In the genomic region with DNA sequence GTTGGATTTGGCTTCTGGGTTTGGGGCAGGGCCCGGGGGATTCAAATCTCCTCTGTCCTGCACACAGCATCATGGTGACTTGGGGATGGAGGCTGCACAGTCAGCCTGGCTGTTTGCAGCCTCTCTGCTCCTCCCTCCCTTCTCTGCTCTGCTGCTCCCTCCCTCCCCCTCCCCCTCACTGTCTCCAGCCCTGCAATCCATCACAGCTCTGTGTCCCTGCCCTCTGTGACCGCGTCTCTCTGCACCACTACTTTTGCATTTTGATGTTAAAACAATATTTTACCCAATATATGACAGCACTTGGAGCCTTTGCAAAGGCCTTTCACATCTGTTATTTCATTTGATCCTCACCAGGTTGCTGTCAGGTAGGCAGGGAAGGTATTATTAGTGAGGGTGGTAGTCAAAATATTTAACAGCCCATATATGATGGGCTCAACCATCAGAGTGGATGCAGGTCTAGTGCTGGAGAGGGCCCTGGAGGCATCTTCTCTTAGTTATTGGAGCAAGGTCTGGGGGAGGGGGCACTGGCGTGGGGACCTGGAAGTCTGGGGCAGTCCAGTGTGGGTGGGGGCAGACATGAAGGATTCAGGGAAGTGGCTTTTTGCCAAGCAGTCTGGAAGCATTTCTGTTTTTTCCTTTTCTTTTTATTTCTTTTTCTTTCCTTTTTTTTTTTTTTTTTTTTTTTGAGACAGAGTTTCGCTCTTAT, we compare ENCODE assay signal across 1 cellular context.
TF ChIP-seq lines count a peak whose summit lies in the region.

No MANE protein-coding gene starts in this region.

TF ChIP-seq in SK-N-SH treated with all-trans-retinoic acid at 6 μM for 48 hours, 23 proteins besides CTCF, POLR2A, EP300 and RAD21 (continued from another document):
- TF ChIP-seq, protein P1, sequence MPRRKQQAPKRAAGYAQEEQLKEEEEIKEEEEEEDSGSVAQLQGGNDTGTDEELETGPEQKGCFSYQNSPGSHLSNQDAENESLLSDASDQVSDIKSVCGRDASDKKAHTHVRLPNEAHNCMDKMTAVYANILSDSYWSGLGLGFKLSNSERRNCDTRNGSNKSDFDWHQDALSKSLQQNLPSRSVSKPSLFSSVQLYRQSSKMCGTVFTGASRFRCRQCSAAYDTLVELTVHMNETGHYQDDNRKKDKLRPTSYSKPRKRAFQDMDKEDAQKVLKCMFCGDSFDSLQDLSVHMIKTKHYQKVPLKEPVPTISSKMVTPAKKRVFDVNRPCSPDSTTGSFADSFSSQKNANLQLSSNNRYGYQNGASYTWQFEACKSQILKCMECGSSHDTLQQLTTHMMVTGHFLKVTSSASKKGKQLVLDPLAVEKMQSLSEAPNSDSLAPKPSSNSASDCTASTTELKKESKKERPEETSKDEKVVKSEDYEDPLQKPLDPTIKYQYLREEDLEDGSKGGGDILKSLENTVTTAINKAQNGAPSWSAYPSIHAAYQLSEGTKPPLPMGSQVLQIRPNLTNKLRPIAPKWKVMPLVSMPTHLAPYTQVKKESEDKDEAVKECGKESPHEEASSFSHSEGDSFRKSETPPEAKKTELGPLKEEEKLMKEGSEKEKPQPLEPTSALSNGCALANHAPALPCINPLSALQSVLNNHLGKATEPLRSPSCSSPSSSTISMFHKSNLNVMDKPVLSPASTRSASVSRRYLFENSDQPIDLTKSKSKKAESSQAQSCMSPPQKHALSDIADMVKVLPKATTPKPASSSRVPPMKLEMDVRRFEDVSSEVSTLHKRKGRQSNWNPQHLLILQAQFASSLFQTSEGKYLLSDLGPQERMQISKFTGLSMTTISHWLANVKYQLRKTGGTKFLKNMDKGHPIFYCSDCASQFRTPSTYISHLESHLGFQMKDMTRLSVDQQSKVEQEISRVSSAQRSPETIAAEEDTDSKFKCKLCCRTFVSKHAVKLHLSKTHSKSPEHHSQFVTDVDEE (CRISPR knock-in tag; IDR thresholded peaks at IDR 0.05): no peak
- TF ChIP-seq ZFP30 (CRISPR knock-in tag; IDR thresholded peaks at IDR 0.05) (no peak), ZC3H10 (CRISPR knock-in tag; IDR thresholded peaks at IDR 0.05) (no peak), ZNF565 (CRISPR knock-in tag; conservative IDR thresholded peaks at IDR 0.05; ENCODE audit: low read depth) (no peak), PPARA (CRISPR knock-in tag; IDR thresholded peaks at IDR 0.05; ENCODE audit: borderline replicate concordance) (no peak)
TF ChIP-seq in SK-N-SH treated with all-trans-retinoic acid at 6 μM for 48 hours: peak in this region for 0.
